ENCODE assay signal across 1 cellular context in genomic region chr11:2699531-2700414, GRCh38.
TF ChIP-seq lines count a peak whose summit lies in the region.

Gene KCNQ1OT1, minus strand, starts transcription at chr11:2699994.

TF ChIP-seq in HepG2, 621 proteins besides CTCF, POLR2A, EP300 and RAD21 (continued from another document and continues in another):
- peak; percentile 67; the same call in 1 of the 2 replicates for TF ChIP-seq ZBTB34 (CRISPR knock-in tag; IDR thresholded peaks at IDR 0.05)
- TF ChIP-seq CHD4 (IDR thresholded peaks at IDR 0.05; ENCODE audit: borderline replicate concordance, low read length): no peak
- TF ChIP-seq PLRG1 (conservative IDR thresholded peaks at IDR 0.05): no peak
- TF ChIP-seq MIER2 (CRISPR knock-in tag; IDR thresholded peaks at IDR 0.05): 0 out of 2 replicates have a peak, but pooled peaks have one; percentile 20
- TF ChIP-seq ZNF737 (CRISPR knock-in tag; IDR thresholded peaks at IDR 0.05; ENCODE audit: borderline replicate concordance): no peak
- TF ChIP-seq ZNF501 (CRISPR knock-in tag; IDR thresholded peaks at IDR 0.05): peak; percentile 73; the same call in 1 of the 2 replicates
- peak; percentile 95 for TF ChIP-seq CSRNP1 (CRISPR knock-in tag; IDR thresholded peaks at IDR 0.05)
- peak; percentile 58 for TF ChIP-seq DBP (CRISPR knock-in tag; IDR thresholded peaks at IDR 0.05; ENCODE audit: not compliant biosample characterization)
- peak; percentile 90 for TF ChIP-seq MYPOP (CRISPR knock-in tag; IDR thresholded peaks at IDR 0.05)
- TF ChIP-seq TBL1XR1 (IDR thresholded peaks at IDR 0.05; ENCODE audit: borderline replicate concordance, low read length, partially characterized antibody): peak; percentile 57
- TF ChIP-seq DR1 (CRISPR knock-in tag; IDR thresholded peaks at IDR 0.05): peak; percentile 100
- no peak for TF ChIP-seq ZNF512 (CRISPR knock-in tag; IDR thresholded peaks at IDR 0.05)
- TF ChIP-seq ELF3 (CRISPR knock-in tag; IDR thresholded peaks at IDR 0.05): peak; percentile 71
- TF ChIP-seq RFX1 (IDR thresholded peaks at IDR 0.05): no peak
- peak; percentile 63 for TF ChIP-seq ONECUT2 (CRISPR knock-in tag; IDR thresholded peaks at IDR 0.05)
- no peak for TF ChIP-seq PAWR (CRISPR knock-in tag; IDR thresholded peaks at IDR 0.05; ENCODE audit: borderline replicate concordance)
- TF ChIP-seq ATM (IDR thresholded peaks at IDR 0.05; ENCODE audit: borderline replicate concordance): no peak
- TF ChIP-seq ETV5 (CRISPR knock-in tag; IDR thresholded peaks at IDR 0.05; ENCODE audit: borderline replicate concordance): no peak
- no peak for TF ChIP-seq ZNF713 (CRISPR knock-in tag; IDR thresholded peaks at IDR 0.05)
- TF ChIP-seq CERS6 (CRISPR knock-in tag; IDR thresholded peaks at IDR 0.05): 0 out of 2 replicates have a peak, but pooled peaks have one; percentile 52
- TF ChIP-seq JUNB (CRISPR knock-in tag; IDR thresholded peaks at IDR 0.05; ENCODE audit: borderline replicate concordance): no peak
- peak; percentile 68 for TF ChIP-seq SKI (IDR thresholded peaks at IDR 0.05; ENCODE audit: partially characterized antibody)
- peak; percentile 69; the same call in 1 of the 2 replicates for TF ChIP-seq ZNF552 (CRISPR knock-in tag; IDR thresholded peaks at IDR 0.05; ENCODE audit: borderline replicate concordance)
- TF ChIP-seq RORA (CRISPR knock-in tag; IDR thresholded peaks at IDR 0.05): no peak; the same call in 1 of the 2 replicates
- TF ChIP-seq ZNF350 (CRISPR knock-in tag; IDR thresholded peaks at IDR 0.05; ENCODE audit: borderline replicate concordance, low read depth): peak; percentile 82; the same call in 1 of the 2 replicates
- no peak; the same call in 1 of the 2 replicates for TF ChIP-seq ZNF143 (CRISPR knock-in tag; IDR thresholded peaks at IDR 0.05)
- TF ChIP-seq DZIP1 (CRISPR knock-in tag; IDR thresholded peaks at IDR 0.05): peak; percentile 98
- no peak; the same call in 1 of the 2 replicates for TF ChIP-seq MTA1 (CRISPR knock-in tag; IDR thresholded peaks at IDR 0.05; ENCODE audit: borderline replicate concordance)
- peak; percentile 91 for TF ChIP-seq ZMAT3 (CRISPR knock-in tag; conservative IDR thresholded peaks at IDR 0.05)
- TF ChIP-seq ZNF570 (CRISPR knock-in tag; IDR thresholded peaks at IDR 0.05; ENCODE audit: borderline replicate concordance): no peak; the same call in 1 of the 2 replicates
- TF ChIP-seq FOXP4 (CRISPR knock-in tag; IDR thresholded peaks at IDR 0.05): peak; percentile 66; the same call in 1 of the 2 replicates
- TF ChIP-seq HMGA1 (CRISPR knock-in tag; conservative IDR thresholded peaks at IDR 0.05): no peak
- no peak for TF ChIP-seq NFE2L1 (CRISPR knock-in tag; IDR thresholded peaks at IDR 0.05; ENCODE audit: borderline replicate concordance)
- TF ChIP-seq ZSCAN5A (CRISPR knock-in tag; IDR thresholded peaks at IDR 0.05; ENCODE audit: borderline replicate concordance): peak; percentile 73
- no peak for TF ChIP-seq NR3C1 (CRISPR knock-in tag; IDR thresholded peaks at IDR 0.05)
- peak; percentile 65; the same call in 1 of the 2 replicates for TF ChIP-seq RXRA (CRISPR knock-in tag; IDR thresholded peaks at IDR 0.05)
- TF ChIP-seq ZSCAN29 (CRISPR knock-in tag; conservative IDR thresholded peaks at IDR 0.05): peak; percentile 22; the same call in 1 of the 2 replicates
- no peak for TF ChIP-seq TCF7L2 (IDR thresholded peaks at IDR 0.05; ENCODE audit: low read depth, low read length)
- TF ChIP-seq ZSCAN31 (CRISPR knock-in tag; IDR thresholded peaks at IDR 0.05; ENCODE audit: low read depth): peak; percentile 65
- peak; percentile 66; the same call in 1 of the 2 replicates for TF ChIP-seq AKNA (CRISPR knock-in tag; IDR thresholded peaks at IDR 0.05; ENCODE audit: borderline replicate concordance)
- TF ChIP-seq ZNF414 (CRISPR knock-in tag; IDR thresholded peaks at IDR 0.05): peak; percentile 46; the same call in 1 of the 2 replicates
- TF ChIP-seq HNRNPL (IDR thresholded peaks at IDR 0.05; ENCODE audit: low read depth, low read length): peak; percentile 97
